ENCODE assay signal across 8 cellular contexts in genomic region chr12:108193922-108194321, GRCh38.
DNase-seq lines count a peak whose midpoint lies in the region; TF ChIP-seq lines count a peak whose summit lies in the region.

No MANE protein-coding gene starts in this region.

- DNase-seq in NCI-H2196 (lab: John Stamatoyannopoulos, UW; ENCODE audit: unreplicated experiment) = peak; percentile 49
- DNase-seq in NCI-H2196 treated with DMSO at 0.1 percent for 48 hours (lab: John Stamatoyannopoulos, UW; ENCODE audit: unreplicated experiment) = no peak
- peak; percentile 56 for DNase-seq in HEK293T (ENCODE audit: extremely low spot score)
- DNase-seq in SK-N-DZ (ENCODE audit: low spot score) = peak; percentile 10
- DNase-seq in fibroblast of peridontal ligament (ENCODE audit: extremely low read depth) = peak; percentile 11
- DNase-seq in smooth muscle cell (lab: John Stamatoyannopoulos, UW; ENCODE audit: unreplicated experiment) = no peak
- DNase-seq in UCSD-AML1 (lab: John Stamatoyannopoulos, UW; ENCODE audit: unreplicated experiment) = no peak
- no peak for DNase-seq in A172 (ENCODE audit: low spot score)

- peaks cover 2% of the 10 kb centered on the region for H3K27me3 ChIP-seq in smooth muscle cell (ENCODE audit: low read depth)

- H3K9me3 ChIP-seq in smooth muscle cell (replicated peaks; ENCODE audit: low read depth) = no peaks in the 10 kb centered on the region

- H2AFZ ChIP-seq in smooth muscle cell (ENCODE audit: low read depth) = no peak overlapping the region

- H3K36me3 ChIP-seq in smooth muscle cell (ENCODE audit: low read depth) = no peaks in the 10 kb centered on the region

- no peak overlapping the region for H3K4me3 ChIP-seq in smooth muscle cell

- H3K27ac ChIP-seq in smooth muscle cell (ENCODE audit: low read depth) = no peak overlapping the region

- H3K4me1 ChIP-seq in smooth muscle cell (ENCODE audit: low read depth) = no peaks in the 10 kb centered on the region

- TF ChIP-seq CTCF in smooth muscle cell (IDR thresholded peaks at IDR 0.05; ENCODE audit: borderline replicate concordance, insufficient read depth, poor library complexity, severe bottlenecking) = peak; percentile 71

- CTCF ChIA-PET in HEK293T (lab: Yijun Ruan, JAX) = interaction anchor here (1.0 kb wide), 1 partner anchor 130 kb away, joined by 4 read pairs; no protein-coding TSS in a partner anchor

- 30% methylated on average over 2 of the region's 2 CpGs for WGBS in smooth muscle cell (ENCODE audit: low lambda C conversion rate)

- no peaks in the 10 kb centered on the region for H3K79me2 ChIP-seq in smooth muscle cell (ENCODE audit: low read depth)

- POLR2A ChIA-PET in HEK293T (lab: Yijun Ruan, JAX) = no interaction called here

- H3F3A ChIP-seq in smooth muscle cell (ENCODE audit: low read depth) = no peaks in the 10 kb centered on the region

- no peak overlapping the region for H3K9ac ChIP-seq in smooth muscle cell (ENCODE audit: low read depth)

- no peak overlapping the region for H3K4me2 ChIP-seq in smooth muscle cell

- no peaks in the 10 kb centered on the region for H4K20me1 ChIP-seq in smooth muscle cell (ENCODE audit: low read depth)

TF ChIP-seq in HEK293T, 16 proteins besides CTCF, POLR2A, EP300 and RAD21:
- TF ChIP-seq FOXK2 (IDR thresholded peaks at IDR 0.05) (no peak), FOXM1 (IDR thresholded peaks at IDR 0.05; ENCODE audit: borderline replicate concordance) (no peak)

Comparison
In these comparisons a context has a peak if more than half of its experiments do, and no peak if none do; other contexts are left out.
1. DNase-seq: peak in NCI-H2196 (single experiment), HEK293T (single experiment), SK-N-DZ (single experiment) and fibroblast of peridontal ligament (single experiment); none in NCI-H2196 treated with DMSO at 0.1 percent for 48 hours (single experiment), smooth muscle cell (single experiment), UCSD-AML1 (single experiment) and A172 (single experiment).